ENCODE assay signal across 1 cellular context in genomic region chr6:100230115-100230975, GRCh38.
TF ChIP-seq lines count a peak whose summit lies in the region.

No MANE protein-coding gene starts in this region.

TF ChIP-seq in K562, 482 proteins besides CTCF, POLR2A, EP300 and RAD21 (continued from another document and continues in another):
- TF ChIP-seq CLOCK (CRISPR knock-in tag; IDR thresholded peaks at IDR 0.05; ENCODE audit: borderline replicate concordance), result no peak
- TF ChIP-seq XRCC5 (IDR thresholded peaks at IDR 0.05; ENCODE audit: low read depth, low read length), result no peak
- TF ChIP-seq ESRRB (CRISPR knock-in tag; IDR thresholded peaks at IDR 0.05; ENCODE audit: borderline replicate concordance), result no peak
- no peak for TF ChIP-seq YY1 (IDR thresholded peaks at IDR 0.05; ENCODE audit: borderline replicate concordance in 1 of 3, control insufficient read depth in 1 of 3, extremely low read depth in 1 of 3, insufficient read depth in 3 of 3, insufficient read length in 1 of 3, insufficient replicate concordance in 2 of 3, low read depth in 1 of 3, low read length in 2 of 3)
- no peak for TF ChIP-seq U2AF1 (optimal IDR thresholded peaks at IDR 0.05; ENCODE audit: low read depth, low read length)
- 0 out of 2 replicates have a peak, but pooled peaks have one; percentile 34 for TF ChIP-seq CTBP1 (IDR thresholded peaks at IDR 0.05; ENCODE audit: borderline replicate concordance)
- TF ChIP-seq ZFP91 (CRISPR knock-in tag; IDR thresholded peaks at IDR 0.05), result no peak
- no peak for TF ChIP-seq BCL6 (CRISPR knock-in tag; IDR thresholded peaks at IDR 0.05)
- peak; percentile 49; the same call in 1 of the 2 replicates for TF ChIP-seq PBX2 (CRISPR knock-in tag; IDR thresholded peaks at IDR 0.05; ENCODE audit: low read depth)
- peak; percentile 96 for TF ChIP-seq PBX2 (tag; conservative IDR thresholded peaks at IDR 0.05; ENCODE audit: low read depth)
- TF ChIP-seq TAF7 (tag; IDR thresholded peaks at IDR 0.05), result no peak
- TF ChIP-seq MCM7 (IDR thresholded peaks at IDR 0.05), result no peak
- no peak for TF ChIP-seq IRF1 (CRISPR knock-in tag; IDR thresholded peaks at IDR 0.05; ENCODE audit: borderline replicate concordance)
- TF ChIP-seq MEIS2 (IDR thresholded peaks at IDR 0.05; ENCODE audit: partially characterized antibody), result peak; percentile 98
- TF ChIP-seq LEF1 (IDR thresholded peaks at IDR 0.05), result 0 out of 2 replicates have a peak, but pooled peaks have one; percentile 23
- no peak for TF ChIP-seq GTF2F1 (IDR thresholded peaks at IDR 0.05; ENCODE audit: low read depth, low read length)
- no peak for TF ChIP-seq ZBTB1 (CRISPR knock-in tag; IDR thresholded peaks at IDR 0.05; ENCODE audit: borderline replicate concordance, low read depth)
- no peak for TF ChIP-seq CEBPB (tag; IDR thresholded peaks at IDR 0.05)
- TF ChIP-seq TCF15 (CRISPR knock-in tag; IDR thresholded peaks at IDR 0.05), result no peak
- TF ChIP-seq PHF8 (IDR thresholded peaks at IDR 0.05; ENCODE audit: borderline replicate concordance, low read length), result no peak
- no peak for TF ChIP-seq NFIX (CRISPR knock-in tag; IDR thresholded peaks at IDR 0.05; ENCODE audit: low read depth)
- no peak for TF ChIP-seq ZNF280B (CRISPR knock-in tag; IDR thresholded peaks at IDR 0.05)
- TF ChIP-seq ZNF316 (IDR thresholded peaks at IDR 0.05), result no peak
- no peak for TF ChIP-seq ZNF324 (CRISPR knock-in tag; IDR thresholded peaks at IDR 0.05)
- TF ChIP-seq ZNF507 (tag; conservative IDR thresholded peaks at IDR 0.05), result no peak
- TF ChIP-seq ZZZ3 (IDR thresholded peaks at IDR 0.05), result no peak
- TF ChIP-seq CTCFL (IDR thresholded peaks at IDR 0.05; ENCODE audit: borderline replicate concordance, insufficient read depth, low read depth, low read length, poor library complexity, severe bottlenecking), result no peak
- no peak for TF ChIP-seq BCLAF1 (IDR thresholded peaks at IDR 0.05; ENCODE audit: borderline replicate concordance in 1 of 2, control insufficient read depth in 1 of 2, low read depth in 2 of 2, low read length in 1 of 2)
- peak; percentile 27; the same call in 1 of the 2 replicates for TF ChIP-seq EHMT2 (IDR thresholded peaks at IDR 0.05)
- no peak for TF ChIP-seq ZBTB7A (IDR thresholded peaks at IDR 0.05; ENCODE audit: borderline replicate concordance, control insufficient read depth, low read depth, low read length)
- no peak for TF ChIP-seq ZNF707 (CRISPR knock-in tag; conservative IDR thresholded peaks at IDR 0.05)
- TF ChIP-seq ZBTB17 (CRISPR knock-in tag; IDR thresholded peaks at IDR 0.05), result no peak
- no peak for TF ChIP-seq BRD4 (IDR thresholded peaks at IDR 0.05)
- no peak for TF ChIP-seq RUNX1 (IDR thresholded peaks at IDR 0.05; ENCODE audit: low read depth)
- TF ChIP-seq TRIM25 (IDR thresholded peaks at IDR 0.05; ENCODE audit: borderline replicate concordance), result no peak
- peak; percentile 45 for TF ChIP-seq L3MBTL2 (IDR thresholded peaks at IDR 0.05)
- TF ChIP-seq TARDBP (IDR thresholded peaks at IDR 0.05), result no peak
- TF ChIP-seq HDGF (IDR thresholded peaks at IDR 0.05), result no peak
- TF ChIP-seq KDM1A (IDR thresholded peaks at IDR 0.05), result no peak
- no peak for TF ChIP-seq SMARCB1 (IDR thresholded peaks at IDR 0.05; ENCODE audit: insufficient read length, low read depth)
- 0 out of 2 replicates have a peak, but pooled peaks have one; percentile 34 for TF ChIP-seq ZNF592 (IDR thresholded peaks at IDR 0.05)
